In the genomic region with DNA sequence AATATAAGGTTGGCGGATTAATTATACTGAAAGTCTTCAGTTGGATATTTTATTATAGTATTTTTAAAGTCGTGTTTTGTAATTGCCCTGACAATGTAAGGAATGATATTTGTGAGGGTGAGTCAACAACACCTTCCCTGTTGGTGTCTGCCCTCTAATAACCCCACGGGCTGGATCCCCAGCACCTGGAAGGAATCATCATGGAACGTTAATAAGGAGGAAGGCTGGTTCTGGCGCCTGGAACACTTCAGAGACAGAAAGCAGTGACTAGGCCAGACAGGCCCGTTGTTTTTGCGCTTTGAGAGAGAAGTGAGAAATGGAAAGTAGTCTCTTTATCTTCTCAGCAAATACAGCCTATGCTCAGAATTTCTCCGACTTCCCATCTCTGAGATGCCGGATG, we compare ENCODE assay signal across 20 cellular contexts. TPM values are rescaled to one million over a fixed set of nuclear protein-coding genes. Genes with fewer than 3 reads are reported as not detected.
DNase-seq lines count a peak whose midpoint lies in the region; ATAC-seq, FAIRE-seq and TF ChIP-seq lines count a peak whose summit lies in the region.
"Had no signal": no experiment of that assay in that cellular context is flagged by ENCODE, and none has a peak within 500 bp of the region (broad histone marks: within the 10 kb centered on the region; RNA-seq: fewer than 3 reads in every experiment).

No MANE protein-coding gene starts in this region.

- peaks cover 2 to 53% (median 32%) of the 10 kb centered on the region in 6 donors for H3K4me1 ChIP-seq in spleen

- peak; percentile 52 for FAIRE-seq in GM19239 (lab: Jason Lieb, UNC)

- H3K27me3 ChIP-seq in spleen (replicated peaks in 1 of 7): no peaks in the 10 kb centered on the region
- H3K27me3 ChIP-seq: BLaER1 treated with 17β-estradiol and CSF1 and Interleukin-3, amounts not matched to agents 10 nM and 100 nM; brain microvascular endothelial cell; ovary; thyroid gland had no signal

- TF ChIP-seq CTCF in fibroblast of villous mesenchyme (IDR thresholded peaks at IDR 0.05; ENCODE audit: insufficient read depth, low read depth, low read length) (no peak), spleen (IDR thresholded peaks at IDR 0.05 in 8 of 11, conservative IDR thresholded peaks at IDR 0.05 in 3 of 11) (no peak)

- WGBS in spleen, 5 donors: 85 to 90% (median 88%) methylated on average over 9 of the region's 9 CpGs

- H3K9me3 ChIP-seq in SK-N-MC (ENCODE audit: low read depth, low read length) (no peaks in the 10 kb centered on the region), spleen (no peaks in the 10 kb centered on the region)
- H3K9me3 ChIP-seq: BLaER1 treated with 17β-estradiol and CSF1 and Interleukin-3, amounts not matched to agents 10 nM and 100 nM; ovary; thyroid gland had no signal

- DNase-seq in GM19239 (ENCODE audit: insufficient read length, low spot score) (no peak), SK-N-MC (ENCODE audit: low read depth, low spot score) (no peak), fibroblast of villous mesenchyme (ENCODE audit: low read depth) (peak; percentile 21), spleen (no peak), NCI-H526 treated with DMSO at 0.1 percent for 48 hours (lab: John Stamatoyannopoulos, UW) (no peak), left colon (no peak)
- no peak for DNase-seq in stimulated activated CD4-positive, alpha-beta T cell treated with anti-CD3 and anti-CD28 coated beads, Interleukin-4, amount 100 ng/mL, for 24 hours
- DNase-seq: activated gamma-delta T cell treated with Interleukin-2 at 50 U/mL for 16 hours, brain microvascular endothelial cell, DMS53, kidney glomerular epithelial cell, NCI-H774, ovary, RPMI8226, thyroid gland had no signal

- no peak overlapping the region for H3K9ac ChIP-seq in SK-N-MC (ENCODE audit: insufficient read length)
- H3K9ac ChIP-seq: BLaER1 treated with 17β-estradiol and CSF1 and Interleukin-3, amounts not matched to agents 10 nM and 100 nM had no signal

- no peak for ATAC-seq in left colon
- ATAC-seq in HG03442 (IDR thresholded peaks at IDR 0.05; ENCODE audit: unreplicated experiment): no peak
- ATAC-seq: esophagus mucosa had no signal

- H3K36me3 ChIP-seq in SK-N-MC (ENCODE audit: insufficient read depth, low read length) (no peaks in the 10 kb centered on the region), spleen (peaks cover 0 to 41% (median 12%) of the 10 kb centered on the region in 6 donors)
- H3K36me3 ChIP-seq: brain microvascular endothelial cell, ovary, thyroid gland had no signal

- no peak overlapping the region for H3K4me3 ChIP-seq in SK-N-MC
- H3K4me3 ChIP-seq in fibroblast of villous mesenchyme (ENCODE audit: low read depth, low read length): no peak overlapping the region
- H3K4me3 ChIP-seq in spleen: peak overlapping the region in 2 of 8 donors; percentile 74 to 90
- H3K4me3 ChIP-seq: BLaER1 treated with 17β-estradiol and CSF1 and Interleukin-3, amounts not matched to agents 10 nM and 100 nM; ovary; thyroid gland had no signal

- H3K27ac ChIP-seq in SK-N-MC (peak overlapping the region; percentile 13; the same call in 1 of the 2 replicates), spleen (peak overlapping the region in 5 of 8 donors; percentile 73 to 91 (median 84))
- H3K27ac ChIP-seq: BLaER1 treated with 17β-estradiol and CSF1 and Interleukin-3, amounts not matched to agents 10 nM and 100 nM; brain microvascular endothelial cell; ovary; thyroid gland had no signal

- intact Hi-C loops in spleen (cut with DNase I; ENCODE audit: low total_unique reads) (loop anchor here (5.0 kb wide), 2 partner anchors 208 to 463 kb away; no protein-coding TSS in a partner anchor), left colon (cut with DNase I, micrococcal nuclease) (loop anchor here (5.0 to 10.0 kb wide), 2 partner anchors 180 to 208 kb away; partner anchors contain the start of gene RALGPS2 (in 1 of the 2))

- TF ChIP-seq POLR2A in spleen (IDR thresholded peaks at IDR 0.05): no peak

RNA-seq across cellular contexts. Expression of gene TEX35, which starts 31.6 kb away (rescaled TPM):
- under 0.01 TPM in 1 of 2 replicates, not detected in the other for total RNA-seq in fibroblast of villous mesenchyme
- total RNA-seq in spleen: not detected
- polyA plus RNA-seq in spleen: under 1 TPM; 0.09 to 0.20 (median 0.10) TPM
- total RNA-seq in left colon: not detected
- total RNA-seq: dermis microvascular lymphatic vessel endothelial cell, ovary, skeletal muscle tissue, thyroid gland had no signal
- polyA plus RNA-seq: ovary had no signal

RNA-seq across cellular contexts. Expression of gene CLEC20A, which starts 47.8 kb away (rescaled TPM):
- total RNA-seq in fibroblast of villous mesenchyme (not detected in 2 replicates), spleen (1 to 10 TPM in 4 of 7 donors, under 1 TPM in 1, not detected in 2; 0.57 to 2.2 (median 1.1) TPM), left colon (not detected)
- polyA plus RNA-seq in spleen: 1 to 10 TPM; 1.2 to 3.6 (median 1.4) TPM
- total RNA-seq: dermis microvascular lymphatic vessel endothelial cell, esophagus mucosa, ovary, skeletal muscle tissue, thyroid gland had no signal
- polyA plus RNA-seq: ovary had no signal
